In the genomic region with DNA sequence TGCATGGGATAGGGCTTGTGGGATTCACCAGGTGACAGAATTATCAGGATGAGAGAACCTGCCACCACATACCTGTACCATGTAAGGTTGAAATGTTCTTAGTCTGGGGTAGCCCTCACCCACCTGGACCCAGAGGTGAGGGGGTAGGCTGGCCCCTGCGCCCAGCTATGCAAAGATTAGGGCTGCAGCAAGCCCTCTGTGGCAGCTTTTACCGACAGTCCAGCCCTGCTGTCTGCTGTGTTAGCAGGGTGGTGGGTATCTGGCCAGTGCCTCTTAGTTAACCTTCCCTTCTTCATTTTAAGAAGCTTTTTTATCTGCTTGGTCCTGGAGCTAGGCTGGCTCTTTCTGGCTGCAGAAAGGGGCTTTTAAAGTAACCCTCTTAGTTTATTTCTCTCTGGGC, we compare ENCODE assay signal across 1 cellular context.
TF ChIP-seq lines count a peak whose summit lies in the region.

No MANE protein-coding gene starts in this region.

TF ChIP-seq in IMR-90, 13 proteins besides CTCF, POLR2A, EP300 and RAD21:
- TF ChIP-seq MAFK (IDR thresholded peaks at IDR 0.05; ENCODE audit: low read depth, low read length) (no peak), BHLHE40 (IDR thresholded peaks at IDR 0.05; ENCODE audit: low read depth, low read length) (no peak), RCOR1 (IDR thresholded peaks at IDR 0.05; ENCODE audit: insufficient replicate concordance, low read length) (no peak), MXI1 (IDR thresholded peaks at IDR 0.05; ENCODE audit: borderline replicate concordance, low read depth, low read length) (no peak), MAZ (IDR thresholded peaks at IDR 0.05; ENCODE audit: borderline replicate concordance, low read depth, low read length) (no peak), FOS (IDR thresholded peaks at IDR 0.05; ENCODE audit: low read depth, low read length) (no peak), RFX5 (IDR thresholded peaks at IDR 0.05; ENCODE audit: low read depth, low read length) (no peak), NFE2L2 (IDR thresholded peaks at IDR 0.05; ENCODE audit: low read depth, low read length) (no peak), CHD1 (IDR thresholded peaks at IDR 0.05; ENCODE audit: low read depth, low read length) (no peak), CEBPB (IDR thresholded peaks at IDR 0.05; ENCODE audit: low read depth, low read length) (no peak), SMC3 (IDR thresholded peaks at IDR 0.05; ENCODE audit: low read depth, low read length) (no peak), USF2 (IDR thresholded peaks at IDR 0.05; ENCODE audit: low read depth, low read length) (no peak)
- TF ChIP-seq, protein P1, sequence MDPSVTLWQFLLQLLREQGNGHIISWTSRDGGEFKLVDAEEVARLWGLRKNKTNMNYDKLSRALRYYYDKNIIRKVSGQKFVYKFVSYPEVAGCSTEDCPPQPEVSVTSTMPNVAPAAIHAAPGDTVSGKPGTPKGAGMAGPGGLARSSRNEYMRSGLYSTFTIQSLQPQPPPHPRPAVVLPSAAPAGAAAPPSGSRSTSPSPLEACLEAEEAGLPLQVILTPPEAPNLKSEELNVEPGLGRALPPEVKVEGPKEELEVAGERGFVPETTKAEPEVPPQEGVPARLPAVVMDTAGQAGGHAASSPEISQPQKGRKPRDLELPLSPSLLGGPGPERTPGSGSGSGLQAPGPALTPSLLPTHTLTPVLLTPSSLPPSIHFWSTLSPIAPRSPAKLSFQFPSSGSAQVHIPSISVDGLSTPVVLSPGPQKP (IDR thresholded peaks at IDR 0.05; ENCODE audit: borderline replicate concordance, low read depth, low read length): no peak
